ENCODE assay signal across 29 cellular contexts in the genomic region with DNA sequence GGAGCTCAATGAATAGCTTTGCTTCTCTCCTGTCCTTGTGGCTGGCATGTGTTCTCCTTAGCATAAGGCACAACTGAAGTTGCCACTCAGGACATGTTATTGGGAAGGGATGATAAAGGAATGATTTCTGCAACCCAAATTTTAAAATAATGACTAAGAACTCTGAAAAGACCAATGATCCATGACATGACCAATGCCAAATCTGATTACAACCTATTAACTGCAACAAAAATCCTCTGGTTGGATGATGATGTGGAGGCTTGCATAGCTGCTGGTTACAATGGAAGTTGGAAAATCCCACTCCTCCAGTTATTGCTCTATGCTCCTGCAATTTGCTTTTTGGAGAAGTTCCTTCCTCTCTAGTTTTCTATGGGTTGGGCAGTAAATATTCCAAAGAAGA.
"Had no signal": no experiment of that assay in that cellular context is flagged by ENCODE, and none has a peak within 500 bp of the region (broad histone marks: within the 10 kb centered on the region; RNA-seq: fewer than 3 reads in every experiment).

No MANE protein-coding gene starts in this region.

- H3K4me3 Mint-ChIP-seq: mesothelial cell of epicardium; naive B cell; natural killer cell; nephron progenitor cell; neural progenitor cell; stimulated activated effector memory CD8-positive, alpha-beta T cell treated with anti-CD3 and anti-CD28 coated beads, Interleukin-12 subunit alpha, Interleukin-12 subunit beta, amount 100 ng/mL, for 72 hours; stimulated activated naive CD8-positive, alpha-beta T cell treated with anti-CD3 and anti-CD28 coated beads, Interleukin-15, Interleukin-2, amounts not matched to agents 100 ng/mL and 50 ng/mL, for 24 hours had no signal

- H3K9me3 ChIP-seq: left lung, lower lobe of right lung, neutrophil, spleen, suprapubic skin, thoracic aorta, tibial artery, upper lobe of right lung had no signal

- H3K4me1 Mint-ChIP-seq: mesothelial cell of epicardium; naive B cell; natural killer cell; nephron progenitor cell; neural progenitor cell; stimulated activated effector memory CD8-positive, alpha-beta T cell treated with anti-CD3 and anti-CD28 coated beads, Interleukin-12 subunit alpha, Interleukin-12 subunit beta, amount 100 ng/mL, for 72 hours had no signal

- H3K36me3 Mint-ChIP-seq: mesothelial cell of epicardium; naive B cell; natural killer cell; neural progenitor cell; stimulated activated effector memory CD8-positive, alpha-beta T cell treated with anti-CD3 and anti-CD28 coated beads, Interleukin-12 subunit alpha, Interleukin-12 subunit beta, amount 100 ng/mL, for 72 hours had no signal

- H3K27me3 Mint-ChIP-seq: progenitor cell of endocrine pancreas had no signal

- H3K27ac Mint-ChIP-seq: mesothelial cell of epicardium; naive B cell; natural killer cell; nephron progenitor cell; neural progenitor cell; progenitor cell of endocrine pancreas; stimulated activated effector memory CD8-positive, alpha-beta T cell treated with anti-CD3 and anti-CD28 coated beads, Interleukin-12 subunit alpha, Interleukin-12 subunit beta, amount 100 ng/mL, for 72 hours; stimulated activated naive CD8-positive, alpha-beta T cell treated with anti-CD3 and anti-CD28 coated beads, Interleukin-15, Interleukin-2, amounts not matched to agents 100 ng/mL and 50 ng/mL, for 24 hours had no signal

- H3K27ac ChIP-seq: left lung, lower lobe of right lung, neural progenitor cell, neutrophil, parathyroid adenoma, spleen, suprapubic skin, thoracic aorta, tibial artery, upper lobe of right lung had no signal

- H3K36me3 ChIP-seq: left lung, lower lobe of right lung, neural progenitor cell, neutrophil, spleen, suprapubic skin, thoracic aorta, tibial artery, upper lobe of right lung had no signal

- H3K27me3 ChIP-seq: neural progenitor cell, neutrophil, spleen, suprapubic skin, tibial artery, upper lobe of right lung had no signal

- H3K4me1 ChIP-seq: left lung, lower lobe of right lung, neural progenitor cell, parathyroid adenoma, spleen, suprapubic skin, tibial artery, upper lobe of right lung had no signal

- H3K9me3 Mint-ChIP-seq: mesothelial cell of epicardium; natural killer cell; stimulated activated effector memory CD8-positive, alpha-beta T cell treated with anti-CD3 and anti-CD28 coated beads, Interleukin-12 subunit alpha, Interleukin-12 subunit beta, amount 100 ng/mL, for 72 hours; stimulated activated naive CD8-positive, alpha-beta T cell treated with anti-CD3 and anti-CD28 coated beads, Interleukin-15, Interleukin-2, amounts not matched to agents 100 ng/mL and 50 ng/mL, for 24 hours had no signal

- DNase-seq: hippocampal formation; kidney glomerular epithelial cell; left colon; left lung; lower lobe of right lung; mammary epithelial cell; mesenchymal stem cell; naive B cell; natural killer cell; nephron progenitor cell; occipital lobe; retina; right cardiac atrium; small intestine; spleen; stimulated activated CD4-positive, alpha-beta T cell treated with anti-CD3 and anti-CD28 coated beads, Interleukin-4, amount 100 ng/mL, for 24 hours; stimulated activated naive CD4-positive, alpha-beta T cell; tibial artery; trophoblast cell; upper lobe of right lung had no signal

- H3K4me3 ChIP-seq: left lung, lower lobe of right lung, neural progenitor cell, spleen, suprapubic skin, thoracic aorta, tibial artery, upper lobe of right lung had no signal
